In the genomic region with DNA sequence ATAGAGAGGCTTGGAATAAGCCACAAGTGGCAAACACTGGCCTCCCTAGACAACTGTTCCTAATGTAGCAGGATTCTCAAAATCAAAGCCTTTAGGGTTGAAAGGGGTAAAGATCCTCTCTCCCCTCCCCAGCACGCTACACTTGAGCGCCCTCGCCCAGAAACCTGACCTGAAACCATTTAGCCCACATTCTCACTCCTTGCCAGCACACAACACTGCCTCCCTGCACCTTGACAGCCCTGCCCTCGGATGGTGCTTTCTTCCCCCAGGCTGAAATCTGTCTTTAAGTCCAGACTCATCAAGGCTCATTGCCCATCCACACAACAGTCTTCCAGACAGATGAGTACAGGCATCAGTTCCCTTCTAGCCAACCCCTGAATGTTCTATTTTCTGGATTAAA, we compare ENCODE assay signal across 16 cellular contexts.
DNase-seq lines count a peak whose midpoint lies in the region; ATAC-seq and TF ChIP-seq lines count a peak whose summit lies in the region.
"Had no signal": no experiment of that assay in that cellular context is flagged by ENCODE, and none has a peak within 500 bp of the region (broad histone marks: within the 10 kb centered on the region; RNA-seq: fewer than 3 reads in every experiment).

No MANE protein-coding gene starts in this region.

- ATAC-seq in GM18505 (IDR thresholded peaks at IDR 0.05; ENCODE audit: unreplicated experiment) = peak; percentile 76
- peak; percentile 87 for ATAC-seq in GM19463 (IDR thresholded peaks at IDR 0.05; ENCODE audit: unreplicated experiment)
- ATAC-seq in HG02763 (IDR thresholded peaks at IDR 0.05; ENCODE audit: unreplicated experiment) = peak; percentile 60
- ATAC-seq in GM21390 (IDR thresholded peaks at IDR 0.05; ENCODE audit: unreplicated experiment) = no peak
- ATAC-seq in GM21786 (IDR thresholded peaks at IDR 0.05; ENCODE audit: unreplicated experiment) = no peak
- ATAC-seq: A549 had no signal

- DNase-seq in kidney tubule cell (ENCODE audit: low spot score) (peak; percentile 14), AG08396 (ENCODE audit: low spot score) (no peak), hippocampal formation (lab: John Stamatoyannopoulos, UW) (no peak)
- DNase-seq: C1 segment of cervical spinal cord, KBM-7, NCI-H1105, NCI-H2081, NCI-H748 treated with DMSO at 0.1 percent for 48 hours, OCI-M1, Right ventricle myocardium superior had no signal

- TF ChIP-seq POLR2A in GM18505 (IDR thresholded peaks at IDR 0.05; ENCODE audit: borderline replicate concordance, extremely low read depth, insufficient read depth, insufficient read length) = no peak

Comparison
In these comparisons a context has a peak if more than half of its experiments do, and no peak if none do; other contexts are left out.
1. ATAC-seq: peak in GM18505 (single experiment), GM19463 (single experiment) and HG02763 (single experiment); none in GM21390 (single experiment) and GM21786 (single experiment).